In the genomic region with DNA sequence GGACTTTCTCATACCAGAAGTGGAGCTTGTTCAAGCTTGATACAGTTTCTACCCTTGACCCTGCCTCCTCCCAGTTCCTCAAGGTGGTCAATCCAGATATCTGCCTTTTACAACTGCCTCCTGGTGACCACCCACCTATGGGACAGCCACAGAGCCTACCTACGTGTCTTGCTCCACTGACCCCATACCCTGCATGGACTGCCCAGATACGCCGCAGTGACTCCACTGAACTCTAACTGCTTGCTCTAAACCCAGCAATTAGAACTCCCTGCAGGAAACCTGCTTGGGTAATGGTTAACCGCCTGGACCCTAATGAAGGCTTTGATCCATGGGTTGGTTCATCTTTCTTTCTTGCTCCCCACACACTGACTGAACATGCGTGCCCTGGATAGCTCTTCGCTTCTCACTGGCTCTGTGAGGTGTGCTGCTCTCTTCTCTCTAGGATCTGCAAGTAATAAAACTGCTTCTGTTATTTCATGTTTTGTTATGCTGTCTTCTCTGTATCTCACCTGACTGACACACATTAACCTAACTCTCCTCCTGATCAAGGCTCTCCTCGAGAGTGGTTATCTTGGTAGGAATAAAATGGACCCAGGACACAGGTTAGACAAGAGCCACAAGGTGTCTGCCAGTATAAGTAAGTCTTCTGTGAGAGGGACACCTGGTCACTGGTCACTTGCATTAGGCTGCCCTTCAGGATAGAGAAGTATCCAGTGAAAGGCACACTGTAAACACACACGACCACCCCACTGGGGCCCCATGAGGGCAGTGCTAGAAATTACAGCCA, we compare ENCODE assay signal across 1 cellular context.
TF ChIP-seq lines count a peak whose summit lies in the region.

No MANE protein-coding gene starts in this region.

TF ChIP-seq in HepG2, 621 proteins besides CTCF, POLR2A, EP300 and RAD21 (continued from another document and continues in another):
- TF ChIP-seq CHCHD3 (CRISPR knock-in tag; IDR thresholded peaks at IDR 0.05) (no peak), MIER3 (CRISPR knock-in tag; IDR thresholded peaks at IDR 0.05; ENCODE audit: borderline replicate concordance) (0 out of 2 replicates have a peak, but pooled peaks have one; percentile 27), PCBP1 (IDR thresholded peaks at IDR 0.05; ENCODE audit: borderline replicate concordance, low read depth, low read length) (no peak), IKZF4 (CRISPR knock-in tag; IDR thresholded peaks at IDR 0.05; ENCODE audit: borderline replicate concordance, low read depth, not compliant biosample characterization) (no peak), KLF15 (CRISPR knock-in tag; IDR thresholded peaks at IDR 0.05; ENCODE audit: borderline replicate concordance) (no peak), ZNF136 (CRISPR knock-in tag; IDR thresholded peaks at IDR 0.05; ENCODE audit: low read depth) (peak; percentile 17; the same call in 1 of the 2 replicates), ATF7-NPFF (CRISPR knock-in tag; IDR thresholded peaks at IDR 0.05; ENCODE audit: low read depth) (no peak; the same call in 1 of the 2 replicates), ZNF557 (CRISPR knock-in tag; IDR thresholded peaks at IDR 0.05) (no peak; the same call in 1 of the 2 replicates), ZNF468 (CRISPR knock-in tag; IDR thresholded peaks at IDR 0.05) (no peak), HDAC1 (CRISPR knock-in tag; IDR thresholded peaks at IDR 0.05) (peak; percentile 90), ZNF776 (CRISPR knock-in tag; IDR thresholded peaks at IDR 0.05) (no peak), ZBTB1 (CRISPR knock-in tag; IDR thresholded peaks at IDR 0.05; ENCODE audit: borderline replicate concordance) (no peak), DR1 (CRISPR knock-in tag; IDR thresholded peaks at IDR 0.05) (no peak), ETV6 (CRISPR knock-in tag; conservative IDR thresholded peaks at IDR 0.05) (0 out of 2 replicates have a peak, but pooled peaks have one; percentile 18), RXRB (CRISPR knock-in tag; IDR thresholded peaks at IDR 0.05; ENCODE audit: borderline replicate concordance) (peak; percentile 82; the same call in 1 of the 2 replicates), NFE2 (CRISPR knock-in tag; IDR thresholded peaks at IDR 0.05) (no peak), SIN3B (IDR thresholded peaks at IDR 0.05; ENCODE audit: low read length) (no peak), HMG20B (CRISPR knock-in tag; conservative IDR thresholded peaks at IDR 0.05) (peak; percentile 28; the same call in 1 of the 2 replicates), NBN (conservative IDR thresholded peaks at IDR 0.05) (no peak), ZNF530 (CRISPR knock-in tag; IDR thresholded peaks at IDR 0.05; ENCODE audit: low read depth) (no peak), SKI (IDR thresholded peaks at IDR 0.05; ENCODE audit: partially characterized antibody) (peak; percentile 41), MTA1 (CRISPR knock-in tag; IDR thresholded peaks at IDR 0.05; ENCODE audit: borderline replicate concordance) (peak; percentile 41; the same call in 1 of the 2 replicates), ZNF331 (CRISPR knock-in tag; IDR thresholded peaks at IDR 0.05) (peak; percentile 99), ZNF441 (CRISPR knock-in tag; IDR thresholded peaks at IDR 0.05; ENCODE audit: borderline replicate concordance) (no peak), ZNF7 (CRISPR knock-in tag; IDR thresholded peaks at IDR 0.05) (peak; percentile 47), BORCS8-MEF2B (CRISPR knock-in tag; IDR thresholded peaks at IDR 0.05) (peak; percentile 77; the same call in 1 of the 2 replicates), ZNF263 (CRISPR knock-in tag; IDR thresholded peaks at IDR 0.05) (no peak), KDM3A (CRISPR knock-in tag; IDR thresholded peaks at IDR 0.05; ENCODE audit: low read depth) (peak; percentile 57; the same call in 1 of the 2 replicates), CENPT (CRISPR knock-in tag; IDR thresholded peaks at IDR 0.05; ENCODE audit: low read depth) (no peak), TAF15 (IDR thresholded peaks at IDR 0.05; ENCODE audit: low read depth, low read length, poor library complexity, severe bottlenecking) (no peak), ZNF879 (CRISPR knock-in tag; IDR thresholded peaks at IDR 0.05) (no peak), ZFP37 (CRISPR knock-in tag; IDR thresholded peaks at IDR 0.05; ENCODE audit: borderline replicate concordance) (no peak; the same call in 1 of the 2 replicates), FIP1L1 (IDR thresholded peaks at IDR 0.05; ENCODE audit: borderline replicate concordance, insufficient read depth, low read depth, low read length) (no peak), AGO2 (optimal IDR thresholded peaks at IDR 0.05; ENCODE audit: low read depth, low read length) (no peak)
- TF ChIP-seq, protein P1, sequence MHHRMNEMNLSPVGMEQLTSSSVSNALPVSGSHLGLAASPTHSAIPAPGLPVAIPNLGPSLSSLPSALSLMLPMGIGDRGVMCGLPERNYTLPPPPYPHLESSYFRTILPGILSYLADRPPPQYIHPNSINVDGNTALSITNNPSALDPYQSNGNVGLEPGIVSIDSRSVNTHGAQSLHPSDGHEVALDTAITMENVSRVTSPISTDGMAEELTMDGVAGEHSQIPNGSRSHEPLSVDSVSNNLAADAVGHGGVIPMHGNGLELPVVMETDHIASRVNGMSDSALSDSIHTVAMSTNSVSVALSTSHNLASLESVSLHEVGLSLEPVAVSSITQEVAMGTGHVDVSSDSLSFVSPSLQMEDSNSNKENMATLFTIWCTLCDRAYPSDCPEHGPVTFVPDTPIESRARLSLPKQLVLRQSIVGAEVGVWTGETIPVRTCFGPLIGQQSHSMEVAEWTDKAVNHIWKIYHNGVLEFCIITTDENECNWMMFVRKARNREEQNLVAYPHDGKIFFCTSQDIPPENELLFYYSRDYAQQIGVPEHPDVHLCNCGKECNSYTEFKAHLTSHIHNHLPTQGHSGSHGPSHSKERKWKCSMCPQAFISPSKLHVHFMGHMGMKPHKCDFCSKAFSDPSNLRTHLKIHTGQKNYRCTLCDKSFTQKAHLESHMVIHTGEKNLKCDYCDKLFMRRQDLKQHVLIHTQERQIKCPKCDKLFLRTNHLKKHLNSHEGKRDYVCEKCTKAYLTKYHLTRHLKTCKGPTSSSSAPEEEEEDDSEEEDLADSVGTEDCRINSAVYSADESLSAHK (CRISPR knock-in tag; IDR thresholded peaks at IDR 0.05; ENCODE audit: borderline replicate concordance): no peak
- TF ChIP-seq, protein P2, sequence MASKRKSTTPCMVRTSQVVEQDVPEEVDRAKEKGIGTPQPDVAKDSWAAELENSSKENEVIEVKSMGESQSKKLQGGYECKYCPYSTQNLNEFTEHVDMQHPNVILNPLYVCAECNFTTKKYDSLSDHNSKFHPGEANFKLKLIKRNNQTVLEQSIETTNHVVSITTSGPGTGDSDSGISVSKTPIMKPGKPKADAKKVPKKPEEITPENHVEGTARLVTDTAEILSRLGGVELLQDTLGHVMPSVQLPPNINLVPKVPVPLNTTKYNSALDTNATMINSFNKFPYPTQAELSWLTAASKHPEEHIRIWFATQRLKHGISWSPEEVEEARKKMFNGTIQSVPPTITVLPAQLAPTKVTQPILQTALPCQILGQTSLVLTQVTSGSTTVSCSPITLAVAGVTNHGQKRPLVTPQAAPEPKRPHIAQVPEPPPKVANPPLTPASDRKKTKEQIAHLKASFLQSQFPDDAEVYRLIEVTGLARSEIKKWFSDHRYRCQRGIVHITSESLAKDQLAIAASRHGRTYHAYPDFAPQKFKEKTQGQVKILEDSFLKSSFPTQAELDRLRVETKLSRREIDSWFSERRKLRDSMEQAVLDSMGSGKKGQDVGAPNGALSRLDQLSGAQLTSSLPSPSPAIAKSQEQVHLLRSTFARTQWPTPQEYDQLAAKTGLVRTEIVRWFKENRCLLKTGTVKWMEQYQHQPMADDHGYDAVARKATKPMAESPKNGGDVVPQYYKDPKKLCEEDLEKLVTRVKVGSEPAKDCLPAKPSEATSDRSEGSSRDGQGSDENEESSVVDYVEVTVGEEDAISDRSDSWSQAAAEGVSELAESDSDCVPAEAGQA (IDR thresholded peaks at IDR 0.05; ENCODE audit: low read depth): no peak
- TF ChIP-seq, protein P2 (CRISPR knock-in tag; IDR thresholded peaks at IDR 0.05; ENCODE audit: borderline replicate concordance): no peak; the same call in 1 of the 2 replicates
- TF ChIP-seq, protein P3, sequence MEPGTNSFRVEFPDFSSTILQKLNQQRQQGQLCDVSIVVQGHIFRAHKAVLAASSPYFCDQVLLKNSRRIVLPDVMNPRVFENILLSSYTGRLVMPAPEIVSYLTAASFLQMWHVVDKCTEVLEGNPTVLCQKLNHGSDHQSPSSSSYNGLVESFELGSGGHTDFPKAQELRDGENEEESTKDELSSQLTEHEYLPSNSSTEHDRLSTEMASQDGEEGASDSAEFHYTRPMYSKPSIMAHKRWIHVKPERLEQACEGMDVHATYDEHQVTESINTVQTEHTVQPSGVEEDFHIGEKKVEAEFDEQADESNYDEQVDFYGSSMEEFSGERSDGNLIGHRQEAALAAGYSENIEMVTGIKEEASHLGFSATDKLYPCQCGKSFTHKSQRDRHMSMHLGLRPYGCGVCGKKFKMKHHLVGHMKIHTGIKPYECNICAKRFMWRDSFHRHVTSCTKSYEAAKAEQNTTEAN (CRISPR knock-in tag; conservative IDR thresholded peaks at IDR 0.05): no peak
- TF ChIP-seq, protein P4, sequence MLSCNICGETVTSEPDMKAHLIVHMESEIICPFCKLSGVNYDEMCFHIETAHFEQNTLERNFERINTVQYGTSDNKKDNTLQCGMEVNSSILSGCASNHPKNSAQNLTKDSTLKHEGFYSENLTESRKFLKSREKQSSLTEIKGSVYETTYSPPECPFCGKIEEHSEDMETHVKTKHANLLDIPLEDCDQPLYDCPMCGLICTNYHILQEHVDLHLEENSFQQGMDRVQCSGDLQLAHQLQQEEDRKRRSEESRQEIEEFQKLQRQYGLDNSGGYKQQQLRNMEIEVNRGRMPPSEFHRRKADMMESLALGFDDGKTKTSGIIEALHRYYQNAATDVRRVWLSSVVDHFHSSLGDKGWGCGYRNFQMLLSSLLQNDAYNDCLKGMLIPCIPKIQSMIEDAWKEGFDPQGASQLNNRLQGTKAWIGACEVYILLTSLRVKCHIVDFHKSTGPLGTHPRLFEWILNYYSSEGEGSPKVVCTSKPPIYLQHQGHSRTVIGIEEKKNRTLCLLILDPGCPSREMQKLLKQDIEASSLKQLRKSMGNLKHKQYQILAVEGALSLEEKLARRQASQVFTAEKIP (CRISPR knock-in tag; IDR thresholded peaks at IDR 0.05; ENCODE audit: borderline replicate concordance): no peak
- TF ChIP-seq, protein P5, sequence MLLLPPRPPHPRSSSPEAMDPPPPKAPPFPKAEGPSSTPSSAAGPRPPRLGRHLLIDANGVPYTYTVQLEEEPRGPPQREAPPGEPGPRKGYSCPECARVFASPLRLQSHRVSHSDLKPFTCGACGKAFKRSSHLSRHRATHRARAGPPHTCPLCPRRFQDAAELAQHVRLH (CRISPR knock-in tag; IDR thresholded peaks at IDR 0.05; ENCODE audit: borderline replicate concordance, low read depth): peak; percentile 95; the same call in 1 of the 2 replicates
- TF ChIP-seq, protein P6, sequence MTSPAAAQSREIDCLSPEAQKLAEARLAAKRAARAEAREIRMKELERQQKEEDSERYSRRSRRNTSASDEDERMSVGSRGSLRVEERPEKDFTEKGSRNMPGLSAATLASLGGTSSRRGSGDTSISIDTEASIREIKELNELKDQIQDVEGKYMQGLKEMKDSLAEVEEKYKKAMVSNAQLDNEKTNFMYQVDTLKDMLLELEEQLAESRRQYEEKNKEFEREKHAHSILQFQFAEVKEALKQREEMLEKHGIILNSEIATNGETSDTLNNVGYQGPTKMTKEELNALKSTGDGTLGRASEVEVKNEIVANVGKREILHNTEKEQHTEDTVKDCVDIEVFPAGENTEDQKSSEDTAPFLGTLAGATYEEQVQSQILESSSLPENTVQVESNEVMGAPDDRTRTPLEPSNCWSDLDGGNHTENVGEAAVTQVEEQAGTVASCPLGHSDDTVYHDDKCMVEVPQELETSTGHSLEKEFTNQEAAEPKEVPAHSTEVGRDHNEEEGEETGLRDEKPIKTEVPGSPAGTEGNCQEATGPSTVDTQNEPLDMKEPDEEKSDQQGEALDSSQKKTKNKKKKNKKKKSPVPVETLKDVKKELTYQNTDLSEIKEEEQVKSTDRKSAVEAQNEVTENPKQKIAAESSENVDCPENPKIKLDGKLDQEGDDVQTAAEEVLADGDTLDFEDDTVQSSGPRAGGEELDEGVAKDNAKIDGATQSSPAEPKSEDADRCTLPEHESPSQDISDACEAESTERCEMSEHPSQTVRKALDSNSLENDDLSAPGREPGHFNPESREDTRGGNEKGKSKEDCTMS (CRISPR knock-in tag; conservative IDR thresholded peaks at IDR 0.05): no peak; the same call in 1 of the 2 replicates
- TF ChIP-seq, protein P7, sequence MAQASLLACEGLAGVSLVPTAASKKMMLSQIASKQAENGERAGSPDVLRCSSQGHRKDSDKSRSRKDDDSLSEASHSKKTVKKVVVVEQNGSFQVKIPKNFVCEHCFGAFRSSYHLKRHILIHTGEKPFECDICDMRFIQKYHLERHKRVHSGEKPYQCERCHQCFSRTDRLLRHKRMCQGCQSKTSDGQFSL (CRISPR knock-in tag; IDR thresholded peaks at IDR 0.05): no peak
- TF ChIP-seq, protein P8, sequence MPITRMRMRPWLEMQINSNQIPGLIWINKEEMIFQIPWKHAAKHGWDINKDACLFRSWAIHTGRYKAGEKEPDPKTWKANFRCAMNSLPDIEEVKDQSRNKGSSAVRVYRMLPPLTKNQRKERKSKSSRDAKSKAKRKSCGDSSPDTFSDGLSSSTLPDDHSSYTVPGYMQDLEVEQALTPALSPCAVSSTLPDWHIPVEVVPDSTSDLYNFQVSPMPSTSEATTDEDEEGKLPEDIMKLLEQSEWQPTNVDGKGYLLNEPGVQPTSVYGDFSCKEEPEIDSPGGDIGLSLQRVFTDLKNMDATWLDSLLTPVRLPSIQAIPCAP (CRISPR knock-in tag; IDR thresholded peaks at IDR 0.05; ENCODE audit: low read depth): no peak
